In genomic region chr7:151506901-151507382, GRCh38 we compare ENCODE assay signal across 10 cellular contexts. TPM values are rescaled to one million over a fixed set of nuclear protein-coding genes. Genes with fewer than 3 reads are reported as not detected.
A peak's percentile ranks its signal among the peaks of the same experiment; 100 is the strongest.
DNase-seq lines count a peak whose midpoint lies in the region; ATAC-seq and TF ChIP-seq lines count a peak whose summit lies in the region.
"Had no signal": no experiment of that assay in that cellular context is flagged by ENCODE, and none has a peak within 500 bp of the region (broad histone marks: within the 10 kb centered on the region; RNA-seq: fewer than 3 reads in every experiment).

No MANE protein-coding gene starts in this region.

- peak overlapping the region in 4 of 5 experiments; percentile 54 to 89 (median 76) for H3K27ac Mint-ChIP-seq in brain

- peaks cover 34% of the 10 kb centered on the region for H3K36me3 Mint-ChIP-seq in brain
- H3K36me3 Mint-ChIP-seq: CD4-positive, alpha-beta memory T cell had no signal

- POLR2A ChIA-PET in GM10248 (lab: Yijun Ruan, JAX) = no interaction called here

- H3K27me3 Mint-ChIP-seq in brain = no peaks in the 10 kb centered on the region
- H3K27me3 Mint-ChIP-seq: CD4-positive, alpha-beta memory T cell had no signal

- DNase-seq in AG10803 (ENCODE audit: low read depth) = peak; percentile 9
- peak; percentile 78 for DNase-seq in medulla oblongata (ENCODE audit: extremely low spot score)
- DNase-seq in GM10248 (ENCODE audit: extremely low spot score) = no peak
- DNase-seq in activated T-cell treated with anti-CD3 and anti-CD28 coated beads, Interleukin-2, amount 50 U/mL, for 48 hours = no peak
- DNase-seq: CD4-positive, alpha-beta memory T cell; NCI-H446 treated with DMSO at 0.1 percent for 48 hours had no signal

- no peak overlapping the region for H3K4me3 ChIP-seq in AG10803 (ENCODE audit: low read length)
- H3K4me3 ChIP-seq in HUES48 (ENCODE audit: low read depth, low read length) = no peak overlapping the region

- peaks cover 71% of the 10 kb centered on the region for H3K4me1 Mint-ChIP-seq in brain

- H3K4me3 Mint-ChIP-seq in brain = peak overlapping the region in 2 of 5 experiments; percentile 55 to 60

- no peak overlapping the region for H3K9ac ChIP-seq in HUES48 (ENCODE audit: low read depth, low read length)

- TF ChIP-seq CTCF in AG10803 (conservative IDR thresholded peaks at IDR 0.05; ENCODE audit: low read length) (no peak), brain (conservative IDR thresholded peaks at IDR 0.05) (no peak), GM10248 (IDR thresholded peaks at IDR 0.05; ENCODE audit: control extremely low read depth, extremely low read depth, low read depth, missing control alignments) (no peak)

- H3K9me3 ChIP-seq in HUES48 (ENCODE audit: control insufficient read depth, insufficient read depth, low read length) = no peaks in the 10 kb centered on the region

- H3K36me3 ChIP-seq in HUES48 (ENCODE audit: control insufficient read depth, insufficient read depth, low read length) = no peaks in the 10 kb centered on the region

- ATAC-seq in GM21423 (IDR thresholded peaks at IDR 0.05; ENCODE audit: unreplicated experiment) (no peak), GM21529 (IDR thresholded peaks at IDR 0.05; ENCODE audit: unreplicated experiment) (no peak)

- H3K4me1 ChIP-seq in HUES48 (ENCODE audit: control insufficient read depth, insufficient read depth, low read length) = peaks cover 50% of the 10 kb centered on the region

- H3K9me3 Mint-ChIP-seq in brain = peaks cover 0 to 11% (median 0%) of the 10 kb centered on the region in 5 experiments
- H3K9me3 Mint-ChIP-seq: CD4-positive, alpha-beta memory T cell had no signal

- peak overlapping the region; percentile 30 for H3K27ac ChIP-seq in HUES48 (ENCODE audit: low read depth, low read length)

- CTCF ChIA-PET in GM10248 (lab: Yijun Ruan, JAX) = interaction anchor here (0.9 to 2.2 kb wide), 4 partner anchors 9 to 36 kb away, joined by 3 to 9 read pairs (median 4); no protein-coding TSS in a partner anchor

- H3K27me3 ChIP-seq in HUES48 (ENCODE audit: control insufficient read depth, insufficient read depth, low read length) = no peaks in the 10 kb centered on the region

RNA-seq across cellular contexts. Expression of gene RHEB, which starts 12.8 kb away (rescaled TPM):
- polyA plus RNA-seq in brain (ENCODE audit: insufficient read depth, low read depth, low replicate concordance) = 145 TPM

Comparison
In these comparisons a context has a peak if more than half of its experiments do, and no peak if none do; other contexts are left out.
1. DNase-seq: peak in AG10803 (single experiment) and medulla oblongata (single experiment); none in GM10248 (single experiment) and activated T-cell treated with anti-CD3 and anti-CD28 coated beads, Interleukin-2, amount 50 U/mL, for 48 hours (0 of 2).